15 cellular contexts compared by ENCODE assay signal in the genomic region with DNA sequence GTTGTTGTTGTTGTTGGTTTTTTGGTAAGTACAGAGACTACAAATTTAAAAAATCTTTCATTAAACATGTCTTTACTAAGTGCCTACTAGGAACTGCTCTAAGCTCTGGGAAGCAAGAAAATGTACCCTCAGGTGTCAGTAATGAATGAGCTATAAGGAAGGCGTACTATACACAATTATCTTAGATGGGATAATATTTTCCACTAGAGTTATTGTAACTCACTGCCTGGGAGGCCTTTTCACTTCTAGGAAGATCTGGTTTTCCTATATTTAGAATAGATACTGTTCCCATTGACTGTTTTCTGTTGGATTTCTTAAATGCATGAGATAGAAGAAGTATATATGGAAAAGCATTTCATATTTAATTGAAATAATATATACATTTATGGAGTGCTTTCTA. TPM values are rescaled to one million over a fixed set of nuclear protein-coding genes. Genes with fewer than 3 reads are reported as not detected.
A peak's percentile ranks its signal among the peaks of the same experiment; 100 is the strongest.
DNase-seq lines count a peak whose midpoint lies in the region; ATAC-seq and TF ChIP-seq lines count a peak whose summit lies in the region.
"Had no signal": no experiment of that assay in that cellular context is flagged by ENCODE, and none has a peak within 500 bp of the region (broad histone marks: within the 10 kb centered on the region; RNA-seq: fewer than 3 reads in every experiment).

No MANE protein-coding gene starts in this region.

- H3K4me2 ChIP-seq in GM23338, result no peak overlapping the region

- H3K27ac ChIP-seq in GM23338 (ENCODE audit: low read depth) (peak overlapping the region; percentile 26; the same call in 1 of the 2 replicates), right atrium auricular region (peak overlapping the region; percentile 32 to 53)

- H3K9me3 Mint-ChIP-seq in GM23338 (no peaks in the 10 kb centered on the region), immature natural killer cell (no peaks in the 10 kb centered on the region)
- H3K9me3 Mint-ChIP-seq in stimulated activated memory B cell treated with anti-CD40 and anti-IgM and Interleukin-4, amounts not matched to agents 10 μg/mL and 1 μg/mL and 100 μg/mL, for 72 hours, result no peaks in the 10 kb centered on the region
- H3K9me3 Mint-ChIP-seq: activated naive CD4-positive, alpha-beta T cell treated with anti-CD3 and anti-CD28 coated beads, Interleukin-2, amount 50 U/mL, for 72 hours had no signal

- H3K27me3 Mint-ChIP-seq in GM23338 (ENCODE audit: insufficient read depth, low read depth, poor library complexity) (no peaks in the 10 kb centered on the region), immature natural killer cell (ENCODE audit: low read depth in 3 of 3) (no peaks in the 10 kb centered on the region)
- no peaks in the 10 kb centered on the region for H3K27me3 Mint-ChIP-seq in stimulated activated memory B cell treated with anti-CD40 and anti-IgM and Interleukin-4, amounts not matched to agents 10 μg/mL and 1 μg/mL and 100 μg/mL, for 72 hours

- H3K4me3 Mint-ChIP-seq in GM23338 (no peak overlapping the region), immature natural killer cell (no peak overlapping the region)
- no peak overlapping the region for H3K4me3 Mint-ChIP-seq in stimulated activated memory B cell treated with anti-CD40 and anti-IgM and Interleukin-4, amounts not matched to agents 10 μg/mL and 1 μg/mL and 100 μg/mL, for 72 hours

- no peak for ATAC-seq in GM23338
- no peak for ATAC-seq in stimulated activated memory B cell treated with anti-CD40 and anti-IgM and Interleukin-4, amounts not matched to agents 10 μg/mL and 1 μg/mL and 100 μg/mL, for 72 hours
- no peak for ATAC-seq in HG03097 (IDR thresholded peaks at IDR 0.05; ENCODE audit: low FRiP score, unreplicated experiment)
- ATAC-seq: activated naive CD4-positive, alpha-beta T cell treated with anti-CD3 and anti-CD28 coated beads, Interleukin-2, amount 50 U/mL, for 72 hours had no signal

- H3K27me3 ChIP-seq in GM23338 (ENCODE audit: insufficient read depth), result no peaks in the 10 kb centered on the region
- no peaks in the 10 kb centered on the region for H3K27me3 ChIP-seq in right atrium auricular region
- H3K27me3 ChIP-seq: esophagus squamous epithelium had no signal

- H3K79me2 ChIP-seq in GM23338 (replicated peaks; ENCODE audit: insufficient read depth), result peaks cover 100% of the 10 kb centered on the region

- H3K9me3 ChIP-seq in right atrium auricular region, result no peaks in the 10 kb centered on the region
- H3K9me3 ChIP-seq: Caco-2, esophagus squamous epithelium had no signal

- no peaks in the 10 kb centered on the region; the same call in 1 of the 2 replicates for H3F3A ChIP-seq in GM23338 (replicated peaks; ENCODE audit: low read depth)

- H3K4me1 ChIP-seq in GM23338 (ENCODE audit: insufficient read depth) (peaks cover 29% of the 10 kb centered on the region), right atrium auricular region (peaks cover 0 to 67% of the 10 kb centered on the region in 2 donors)
- H3K4me1 ChIP-seq: Caco-2 had no signal

- H3K4me3 ChIP-seq in GM23338 (no peak overlapping the region), right atrium auricular region (no peak overlapping the region)
- H3K4me3 ChIP-seq: esophagus squamous epithelium had no signal

- H4K20me1 ChIP-seq in GM23338 (replicated peaks; ENCODE audit: insufficient read depth), result peaks cover 59% of the 10 kb centered on the region

- H3K36me3 Mint-ChIP-seq in GM23338 (ENCODE audit: low read depth) (peaks cover 7% of the 10 kb centered on the region; the same call in 2 of the 3 replicates), immature natural killer cell (no peaks in the 10 kb centered on the region)
- H3K36me3 Mint-ChIP-seq in stimulated activated memory B cell treated with anti-CD40 and anti-IgM and Interleukin-4, amounts not matched to agents 10 μg/mL and 1 μg/mL and 100 μg/mL, for 72 hours, result no peaks in the 10 kb centered on the region
- H3K36me3 Mint-ChIP-seq: activated naive CD4-positive, alpha-beta T cell treated with anti-CD3 and anti-CD28 coated beads, Interleukin-2, amount 50 U/mL, for 72 hours had no signal

- no peak overlapping the region for H2AFZ ChIP-seq in GM23338

- TF ChIP-seq CTCF in GM23338 (conservative IDR thresholded peaks at IDR 0.05; ENCODE audit: low read depth in 2 of 2), result no peak
- no peak for TF ChIP-seq CTCF in right atrium auricular region (IDR thresholded peaks at IDR 0.05)

- H3K36me3 ChIP-seq in GM23338 (ENCODE audit: insufficient read depth) (no peaks in the 10 kb centered on the region), right atrium auricular region (no peaks in the 10 kb centered on the region)
- H3K36me3 ChIP-seq: esophagus squamous epithelium had no signal

- H3K4me1 Mint-ChIP-seq in GM23338, result peaks cover 12% of the 10 kb centered on the region
- H3K4me1 Mint-ChIP-seq in stimulated activated memory B cell treated with anti-CD40 and anti-IgM and Interleukin-4, amounts not matched to agents 10 μg/mL and 1 μg/mL and 100 μg/mL, for 72 hours, result peaks cover 11% of the 10 kb centered on the region
- no peaks in the 10 kb centered on the region for H3K4me1 Mint-ChIP-seq in immature natural killer cell

- H3K27ac Mint-ChIP-seq in GM23338 (no peak overlapping the region), immature natural killer cell (no peak overlapping the region)
- peak overlapping the region; percentile 26 for H3K27ac Mint-ChIP-seq in stimulated activated memory B cell treated with anti-CD40 and anti-IgM and Interleukin-4, amounts not matched to agents 10 μg/mL and 1 μg/mL and 100 μg/mL, for 72 hours
- H3K27ac Mint-ChIP-seq: activated naive CD4-positive, alpha-beta T cell treated with anti-CD3 and anti-CD28 coated beads, Interleukin-2, amount 50 U/mL, for 72 hours had no signal

- DNase-seq in GM23338 (ENCODE audit: low spot score), result no peak
- DNase-seq in OCI-M1 (lab: John Stamatoyannopoulos, UW), result peak; percentile 61
- no peak for DNase-seq in right atrium auricular region (ENCODE audit: low spot score)
- DNase-seq in NAMALWA (ENCODE audit: low spot score), result no peak
- no peak for DNase-seq in immature natural killer cell
- DNase-seq in activated naive CD4-positive, alpha-beta T cell treated with anti-CD3 and anti-CD28 coated beads, Interleukin-2, amount 50 U/mL, for 16 hours, result no peak
- DNase-seq: activated CD4-positive, alpha-beta T cell treated with anti-CD3 and anti-CD28 coated beads, Interleukin-2, amount 50 U/mL, for 48 hours; Caco-2; esophagus squamous epithelium; glutamatergic neuron; NCI-H187 treated with DMSO at 0.1 percent for 48 hours; NCI-H510A treated with DMSO at 0.1 percent for 48 hours had no signal

- H3K9me2 ChIP-seq in GM23338 (ENCODE audit: insufficient read depth), result no peaks in the 10 kb centered on the region

TF ChIP-seq in GM23338, 12 proteins besides CTCF, POLR2A, EP300 and RAD21:
- TF ChIP-seq EZH2phosphoT487 (IDR thresholded peaks at IDR 0.05; ENCODE audit: unreplicated experiment), result no peak

RNA-seq across cellular contexts. Expression of gene CLIC4, which starts 19.6 kb away (rescaled TPM):
- 308 and 319 TPM in 2 replicates for total RNA-seq in GM23338 (2014; rRNA removed; shearing (Covaris generic))
- 84.0 and 92.5 TPM in 2 replicates for polyA plus RNA-seq in GM23338 (2016; fragmentation: Nextera tagmentation; extraction: Ambion mirVana)
- 100 to 1,000 TPM; 236 to 265 TPM for total RNA-seq in right atrium auricular region
- polyA plus RNA-seq in immature natural killer cell, result 1 to 10 TPM in 2 of 3 donors, under 1 TPM in 1; 0.81 to 1.6 (median 1.3) TPM
